ENCODE assay signal across 1 cellular context in the genomic region with DNA sequence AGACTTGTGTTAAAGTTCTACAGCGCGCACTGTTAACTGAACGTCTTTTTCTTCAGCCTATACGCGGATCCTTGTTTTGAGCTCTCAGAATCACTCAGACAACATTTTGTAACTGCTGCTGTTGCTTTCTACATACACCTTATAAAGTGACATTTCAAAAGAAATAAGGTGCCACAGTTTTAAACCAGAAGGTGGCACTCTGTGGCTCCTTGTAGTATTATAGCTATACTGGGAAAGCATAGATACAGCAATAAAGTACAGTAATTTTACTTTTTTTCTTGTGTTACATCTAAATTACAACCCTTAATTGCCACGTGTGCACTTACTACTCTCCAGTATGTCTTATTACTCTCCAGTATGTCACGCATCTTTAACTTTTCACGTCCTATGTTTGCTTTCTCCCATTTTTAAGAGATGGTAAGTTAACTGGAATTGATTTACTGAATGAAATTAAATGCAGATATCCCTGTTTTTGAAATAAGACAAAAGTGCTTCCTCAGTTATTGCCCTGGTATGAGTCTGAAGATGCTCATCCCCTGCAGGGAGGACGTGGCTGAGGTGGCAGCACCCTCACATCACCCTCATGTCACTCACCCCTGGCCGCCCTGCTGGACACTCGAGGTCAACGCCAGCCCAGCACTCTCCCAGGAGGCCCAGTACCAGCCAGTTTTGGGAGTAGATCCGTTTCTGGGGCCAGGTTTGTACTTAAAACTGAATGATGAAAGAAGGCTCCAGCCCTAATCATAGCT.
TF ChIP-seq lines count a peak whose summit lies in the region.

No MANE protein-coding gene starts in this region.

TF ChIP-seq in K562, 482 proteins besides CTCF, POLR2A, EP300 and RAD21 (continued from another document):
- TF ChIP-seq, protein P1, sequence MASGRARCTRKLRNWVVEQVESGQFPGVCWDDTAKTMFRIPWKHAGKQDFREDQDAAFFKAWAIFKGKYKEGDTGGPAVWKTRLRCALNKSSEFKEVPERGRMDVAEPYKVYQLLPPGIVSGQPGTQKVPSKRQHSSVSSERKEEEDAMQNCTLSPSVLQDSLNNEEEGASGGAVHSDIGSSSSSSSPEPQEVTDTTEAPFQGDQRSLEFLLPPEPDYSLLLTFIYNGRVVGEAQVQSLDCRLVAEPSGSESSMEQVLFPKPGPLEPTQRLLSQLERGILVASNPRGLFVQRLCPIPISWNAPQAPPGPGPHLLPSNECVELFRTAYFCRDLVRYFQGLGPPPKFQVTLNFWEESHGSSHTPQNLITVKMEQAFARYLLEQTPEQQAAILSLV (tag; IDR thresholded peaks at IDR 0.05): no peak
- TF ChIP-seq CBX8 (IDR thresholded peaks at IDR 0.05; ENCODE audit: borderline replicate concordance, extremely low read depth, low read depth, low read length, poor library complexity, severe bottlenecking) (no peak), FOXJ3 (CRISPR knock-in tag; IDR thresholded peaks at IDR 0.05) (no peak), NELFE (IDR thresholded peaks at IDR 0.05; ENCODE audit: insufficient read depth, insufficient read length) (no peak), HSF4 (CRISPR knock-in tag; IDR thresholded peaks at IDR 0.05; ENCODE audit: borderline replicate concordance) (no peak), U2AF2 (optimal IDR thresholded peaks at IDR 0.05; ENCODE audit: low read depth, low read length) (no peak), RFX5 (IDR thresholded peaks at IDR 0.05; ENCODE audit: low read depth, low read length) (no peak), RB1 (IDR thresholded peaks at IDR 0.05; ENCODE audit: low read depth) (0 out of 2 replicates have a peak, but pooled peaks have one; percentile 30), ZNF282 (CRISPR knock-in tag; IDR thresholded peaks at IDR 0.05) (no peak), FOXJ2 (tag; IDR thresholded peaks at IDR 0.05) (peak; percentile 18; the same call in 1 of the 2 replicates), MEIS2 (IDR thresholded peaks at IDR 0.05; ENCODE audit: partially characterized antibody) (peak; percentile 42), MECOM (CRISPR knock-in tag; IDR thresholded peaks at IDR 0.05) (no peak), ZNF184 (CRISPR knock-in tag; IDR thresholded peaks at IDR 0.05) (no peak), CCNT2 (IDR thresholded peaks at IDR 0.05; ENCODE audit: borderline replicate concordance, extremely low read depth, insufficient read length, low read depth, low read length) (no peak), BRCA1 (IDR thresholded peaks at IDR 0.05) (no peak), BRCA1 (CRISPR knock-in tag; IDR thresholded peaks at IDR 0.05) (no peak), PTBP1 (IDR thresholded peaks at IDR 0.05; ENCODE audit: low read depth, low read length) (no peak), ZNF561 (CRISPR knock-in tag; conservative IDR thresholded peaks at IDR 0.05) (no peak), ZNF12 (CRISPR knock-in tag; IDR thresholded peaks at IDR 0.05) (no peak), ATF1 (CRISPR knock-in tag; IDR thresholded peaks at IDR 0.05) (no peak), ATF1 (tag; IDR thresholded peaks at IDR 0.05) (no peak), DDX20 (tag; IDR thresholded peaks at IDR 0.05; ENCODE audit: low read depth) (no peak), PTTG1 (tag; IDR thresholded peaks at IDR 0.05; ENCODE audit: low read depth) (no peak), HDAC2 (IDR thresholded peaks at IDR 0.05) (no peak), NONO (IDR thresholded peaks at IDR 0.05; ENCODE audit: low read depth in 2 of 2, low read length in 1 of 2) (no peak), FOXA1 (IDR thresholded peaks at IDR 0.05; ENCODE audit: borderline replicate concordance) (no peak), ERF (CRISPR knock-in tag; IDR thresholded peaks at IDR 0.05) (0 out of 2 replicates have a peak, but pooled peaks have one; percentile 47), L3MBTL2 (IDR thresholded peaks at IDR 0.05) (no peak), TAF7 (tag; IDR thresholded peaks at IDR 0.05) (no peak), YY1 (IDR thresholded peaks at IDR 0.05; ENCODE audit: borderline replicate concordance in 1 of 3, control insufficient read depth in 1 of 3, extremely low read depth in 1 of 3, insufficient read depth in 3 of 3, insufficient read length in 1 of 3, insufficient replicate concordance in 2 of 3, low read depth in 1 of 3, low read length in 2 of 3) (no peak), TEAD2 (tag; IDR thresholded peaks at IDR 0.05) (no peak), IFI16 (CRISPR knock-in tag; IDR thresholded peaks at IDR 0.05) (no peak), ZNF41 (CRISPR knock-in tag; conservative IDR thresholded peaks at IDR 0.05) (no peak)
- TF ChIP-seq, protein P2, sequence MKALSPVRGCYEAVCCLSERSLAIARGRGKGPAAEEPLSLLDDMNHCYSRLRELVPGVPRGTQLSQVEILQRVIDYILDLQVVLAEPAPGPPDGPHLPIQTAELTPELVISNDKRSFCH (CRISPR knock-in tag; IDR thresholded peaks at IDR 0.05): no peak
- TF ChIP-seq, protein P2 (tag; IDR thresholded peaks at IDR 0.05): no peak
- TF ChIP-seq, protein P3, sequence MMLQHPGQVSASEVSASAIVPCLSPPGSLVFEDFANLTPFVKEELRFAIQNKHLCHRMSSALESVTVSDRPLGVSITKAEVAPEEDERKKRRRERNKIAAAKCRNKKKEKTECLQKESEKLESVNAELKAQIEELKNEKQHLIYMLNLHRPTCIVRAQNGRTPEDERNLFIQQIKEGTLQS (IDR thresholded peaks at IDR 0.05): no peak; the same call in 1 of the 2 replicates
- TF ChIP-seq, protein P3 (CRISPR knock-in tag; conservative IDR thresholded peaks at IDR 0.05): no peak
- TF ChIP-seq, protein P4, sequence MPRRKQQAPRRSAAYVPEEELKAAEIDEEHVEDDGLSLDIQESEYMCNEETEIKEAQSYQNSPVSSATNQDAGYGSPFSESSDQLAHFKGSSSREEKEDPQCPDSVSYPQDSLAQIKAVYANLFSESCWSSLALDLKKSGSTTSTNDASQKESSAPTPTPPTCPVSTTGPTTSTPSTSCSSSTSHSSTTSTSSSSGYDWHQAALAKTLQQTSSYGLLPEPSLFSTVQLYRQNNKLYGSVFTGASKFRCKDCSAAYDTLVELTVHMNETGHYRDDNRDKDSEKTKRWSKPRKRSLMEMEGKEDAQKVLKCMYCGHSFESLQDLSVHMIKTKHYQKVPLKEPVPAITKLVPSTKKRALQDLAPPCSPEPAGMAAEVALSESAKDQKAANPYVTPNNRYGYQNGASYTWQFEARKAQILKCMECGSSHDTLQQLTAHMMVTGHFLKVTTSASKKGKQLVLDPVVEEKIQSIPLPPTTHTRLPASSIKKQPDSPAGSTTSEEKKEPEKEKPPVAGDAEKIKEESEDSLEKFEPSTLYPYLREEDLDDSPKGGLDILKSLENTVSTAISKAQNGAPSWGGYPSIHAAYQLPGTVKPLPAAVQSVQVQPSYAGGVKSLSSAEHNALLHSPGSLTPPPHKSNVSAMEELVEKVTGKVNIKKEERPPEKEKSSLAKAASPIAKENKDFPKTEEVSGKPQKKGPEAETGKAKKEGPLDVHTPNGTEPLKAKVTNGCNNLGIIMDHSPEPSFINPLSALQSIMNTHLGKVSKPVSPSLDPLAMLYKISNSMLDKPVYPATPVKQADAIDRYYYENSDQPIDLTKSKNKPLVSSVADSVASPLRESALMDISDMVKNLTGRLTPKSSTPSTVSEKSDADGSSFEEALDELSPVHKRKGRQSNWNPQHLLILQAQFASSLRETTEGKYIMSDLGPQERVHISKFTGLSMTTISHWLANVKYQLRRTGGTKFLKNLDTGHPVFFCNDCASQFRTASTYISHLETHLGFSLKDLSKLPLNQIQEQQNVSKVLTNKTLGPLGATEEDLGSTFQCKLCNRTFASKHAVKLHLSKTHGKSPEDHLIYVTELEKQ (CRISPR knock-in tag; IDR thresholded peaks at IDR 0.05): no peak
- TF ChIP-seq, protein P5, sequence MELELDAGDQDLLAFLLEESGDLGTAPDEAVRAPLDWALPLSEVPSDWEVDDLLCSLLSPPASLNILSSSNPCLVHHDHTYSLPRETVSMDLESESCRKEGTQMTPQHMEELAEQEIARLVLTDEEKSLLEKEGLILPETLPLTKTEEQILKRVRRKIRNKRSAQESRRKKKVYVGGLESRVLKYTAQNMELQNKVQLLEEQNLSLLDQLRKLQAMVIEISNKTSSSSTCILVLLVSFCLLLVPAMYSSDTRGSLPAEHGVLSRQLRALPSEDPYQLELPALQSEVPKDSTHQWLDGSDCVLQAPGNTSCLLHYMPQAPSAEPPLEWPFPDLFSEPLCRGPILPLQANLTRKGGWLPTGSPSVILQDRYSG (tag; conservative IDR thresholded peaks at IDR 0.05; ENCODE audit: low read depth): no peak
- TF ChIP-seq, protein P6, sequence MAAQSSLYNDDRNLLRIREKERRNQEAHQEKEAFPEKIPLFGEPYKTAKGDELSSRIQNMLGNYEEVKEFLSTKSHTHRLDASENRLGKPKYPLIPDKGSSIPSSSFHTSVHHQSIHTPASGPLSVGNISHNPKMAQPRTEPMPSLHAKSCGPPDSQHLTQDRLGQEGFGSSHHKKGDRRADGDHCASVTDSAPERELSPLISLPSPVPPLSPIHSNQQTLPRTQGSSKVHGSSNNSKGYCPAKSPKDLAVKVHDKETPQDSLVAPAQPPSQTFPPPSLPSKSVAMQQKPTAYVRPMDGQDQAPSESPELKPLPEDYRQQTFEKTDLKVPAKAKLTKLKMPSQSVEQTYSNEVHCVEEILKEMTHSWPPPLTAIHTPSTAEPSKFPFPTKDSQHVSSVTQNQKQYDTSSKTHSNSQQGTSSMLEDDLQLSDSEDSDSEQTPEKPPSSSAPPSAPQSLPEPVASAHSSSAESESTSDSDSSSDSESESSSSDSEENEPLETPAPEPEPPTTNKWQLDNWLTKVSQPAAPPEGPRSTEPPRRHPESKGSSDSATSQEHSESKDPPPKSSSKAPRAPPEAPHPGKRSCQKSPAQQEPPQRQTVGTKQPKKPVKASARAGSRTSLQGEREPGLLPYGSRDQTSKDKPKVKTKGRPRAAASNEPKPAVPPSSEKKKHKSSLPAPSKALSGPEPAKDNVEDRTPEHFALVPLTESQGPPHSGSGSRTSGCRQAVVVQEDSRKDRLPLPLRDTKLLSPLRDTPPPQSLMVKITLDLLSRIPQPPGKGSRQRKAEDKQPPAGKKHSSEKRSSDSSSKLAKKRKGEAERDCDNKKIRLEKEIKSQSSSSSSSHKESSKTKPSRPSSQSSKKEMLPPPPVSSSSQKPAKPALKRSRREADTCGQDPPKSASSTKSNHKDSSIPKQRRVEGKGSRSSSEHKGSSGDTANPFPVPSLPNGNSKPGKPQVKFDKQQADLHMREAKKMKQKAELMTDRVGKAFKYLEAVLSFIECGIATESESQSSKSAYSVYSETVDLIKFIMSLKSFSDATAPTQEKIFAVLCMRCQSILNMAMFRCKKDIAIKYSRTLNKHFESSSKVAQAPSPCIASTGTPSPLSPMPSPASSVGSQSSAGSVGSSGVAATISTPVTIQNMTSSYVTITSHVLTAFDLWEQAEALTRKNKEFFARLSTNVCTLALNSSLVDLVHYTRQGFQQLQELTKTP (IDR thresholded peaks at IDR 0.05; ENCODE audit: low read depth in 1 of 2, partially characterized antibody in 2 of 2): no peak
- TF ChIP-seq, protein P7, sequence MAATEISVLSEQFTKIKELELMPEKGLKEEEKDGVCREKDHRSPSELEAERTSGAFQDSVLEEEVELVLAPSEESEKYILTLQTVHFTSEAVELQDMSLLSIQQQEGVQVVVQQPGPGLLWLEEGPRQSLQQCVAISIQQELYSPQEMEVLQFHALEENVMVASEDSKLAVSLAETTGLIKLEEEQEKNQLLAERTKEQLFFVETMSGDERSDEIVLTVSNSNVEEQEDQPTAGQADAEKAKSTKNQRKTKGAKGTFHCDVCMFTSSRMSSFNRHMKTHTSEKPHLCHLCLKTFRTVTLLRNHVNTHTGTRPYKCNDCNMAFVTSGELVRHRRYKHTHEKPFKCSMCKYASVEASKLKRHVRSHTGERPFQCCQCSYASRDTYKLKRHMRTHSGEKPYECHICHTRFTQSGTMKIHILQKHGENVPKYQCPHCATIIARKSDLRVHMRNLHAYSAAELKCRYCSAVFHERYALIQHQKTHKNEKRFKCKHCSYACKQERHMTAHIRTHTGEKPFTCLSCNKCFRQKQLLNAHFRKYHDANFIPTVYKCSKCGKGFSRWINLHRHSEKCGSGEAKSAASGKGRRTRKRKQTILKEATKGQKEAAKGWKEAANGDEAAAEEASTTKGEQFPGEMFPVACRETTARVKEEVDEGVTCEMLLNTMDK (IDR thresholded peaks at IDR 0.05; ENCODE audit: borderline replicate concordance, insufficient read depth, low read depth, low read length, poor library complexity, severe bottlenecking): peak; percentile 80
